1 cellular context compared by ENCODE assay signal in genomic region chr2:16546128-16546754, GRCh38.
TF ChIP-seq lines count a peak whose summit lies in the region.

No MANE protein-coding gene starts in this region.

TF ChIP-seq in HepG2, 621 proteins besides CTCF, POLR2A, EP300 and RAD21 (continued from another document and continues in another):
- no peak for TF ChIP-seq ZNF460 (CRISPR knock-in tag; IDR thresholded peaks at IDR 0.05; ENCODE audit: borderline replicate concordance)
- TF ChIP-seq LRRFIP1 (CRISPR knock-in tag; conservative IDR thresholded peaks at IDR 0.05), result 0 out of 2 replicates have a peak, but pooled peaks have one; percentile 66
- no peak for TF ChIP-seq DRAP1 (CRISPR knock-in tag; IDR thresholded peaks at IDR 0.05)
- TF ChIP-seq HMG20B (CRISPR knock-in tag; conservative IDR thresholded peaks at IDR 0.05), result peak; percentile 64; the same call in 1 of the 2 replicates
- no peak for TF ChIP-seq POLR2AphosphoS2 (IDR thresholded peaks at IDR 0.05; ENCODE audit: low read depth, low read length)
- TF ChIP-seq ZNF709 (CRISPR knock-in tag; IDR thresholded peaks at IDR 0.05), result 0 out of 2 replicates have a peak, but pooled peaks have one; percentile 53
- 0 out of 2 replicates have a peak, but pooled peaks have one; percentile 33 for TF ChIP-seq ZNF614 (CRISPR knock-in tag; IDR thresholded peaks at IDR 0.05; ENCODE audit: borderline replicate concordance)
- TF ChIP-seq ZBTB44 (CRISPR knock-in tag; IDR thresholded peaks at IDR 0.05), result peak; percentile 91; the same call in 1 of the 2 replicates
- TF ChIP-seq WIZ (CRISPR knock-in tag; IDR thresholded peaks at IDR 0.05), result peak; percentile 96
- TF ChIP-seq ZNF75D (CRISPR knock-in tag; IDR thresholded peaks at IDR 0.05; ENCODE audit: borderline replicate concordance), result no peak
- TF ChIP-seq TFE3 (CRISPR knock-in tag; IDR thresholded peaks at IDR 0.05), result peak; percentile 76
- TF ChIP-seq PITX1 (CRISPR knock-in tag; IDR thresholded peaks at IDR 0.05), result no peak
- TF ChIP-seq HBP1 (CRISPR knock-in tag; IDR thresholded peaks at IDR 0.05; ENCODE audit: low read depth), result 0 out of 2 replicates have a peak, but pooled peaks have one; percentile 50
- TF ChIP-seq E2F2 (CRISPR knock-in tag; IDR thresholded peaks at IDR 0.05; ENCODE audit: borderline replicate concordance), result peak; percentile 27; the same call in 1 of the 2 replicates
- no peak for TF ChIP-seq GABPA (IDR thresholded peaks at IDR 0.05; ENCODE audit: low read depth, low read length)
- no peak for TF ChIP-seq GABPA (CRISPR knock-in tag; IDR thresholded peaks at IDR 0.05; ENCODE audit: low read depth)
- TF ChIP-seq ATF7 (IDR thresholded peaks at IDR 0.05), result no peak
- no peak for TF ChIP-seq ATF7 (CRISPR knock-in tag; IDR thresholded peaks at IDR 0.05)
- TF ChIP-seq SMAD3 (CRISPR knock-in tag; IDR thresholded peaks at IDR 0.05), result peak; percentile 70; the same call in 1 of the 2 replicates
- 0 out of 2 replicates have a peak, but pooled peaks have one; percentile 37 for TF ChIP-seq ZBED4 (CRISPR knock-in tag; IDR thresholded peaks at IDR 0.05; ENCODE audit: borderline replicate concordance)
- TF ChIP-seq MAZ (IDR thresholded peaks at IDR 0.05; ENCODE audit: borderline replicate concordance, low read depth, low read length), result no peak
- 0 out of 2 replicates have a peak, but pooled peaks have one; percentile 28 for TF ChIP-seq MAZ (CRISPR knock-in tag; IDR thresholded peaks at IDR 0.05; ENCODE audit: low read depth)
- 0 out of 2 replicates have a peak, but pooled peaks have one; percentile 26 for TF ChIP-seq ZNF430 (CRISPR knock-in tag; IDR thresholded peaks at IDR 0.05)
- 0 out of 2 replicates have a peak, but pooled peaks have one; percentile 51 for TF ChIP-seq ETS1 (CRISPR knock-in tag; IDR thresholded peaks at IDR 0.05)
- TF ChIP-seq ISL2 (CRISPR knock-in tag; IDR thresholded peaks at IDR 0.05), result peak; percentile 45; the same call in 1 of the 2 replicates
- TF ChIP-seq ZNF12 (CRISPR knock-in tag; IDR thresholded peaks at IDR 0.05), result peak; percentile 67
- TF ChIP-seq GFI1 (CRISPR knock-in tag; IDR thresholded peaks at IDR 0.05; ENCODE audit: borderline replicate concordance), result no peak
- TF ChIP-seq BRD4 (CRISPR knock-in tag; IDR thresholded peaks at IDR 0.05), result no peak
- peak; percentile 77; the same call in 1 of the 2 replicates for TF ChIP-seq TGIF2 (CRISPR knock-in tag; IDR thresholded peaks at IDR 0.05)
- TF ChIP-seq NKX3-1 (CRISPR knock-in tag; IDR thresholded peaks at IDR 0.05), result peak; percentile 78
- TF ChIP-seq FOXK2 (IDR thresholded peaks at IDR 0.05), result no peak
- no peak for TF ChIP-seq ZNF383 (CRISPR knock-in tag; IDR thresholded peaks at IDR 0.05; ENCODE audit: borderline replicate concordance)
- TF ChIP-seq ZNF644 (CRISPR knock-in tag; IDR thresholded peaks at IDR 0.05; ENCODE audit: low read depth), result 0 out of 2 replicates have a peak, but pooled peaks have one; percentile 57
- TF ChIP-seq ATF2 (CRISPR knock-in tag; IDR thresholded peaks at IDR 0.05), result no peak
- no peak for TF ChIP-seq ZNF597 (CRISPR knock-in tag; IDR thresholded peaks at IDR 0.05)
- TF ChIP-seq ZNF567 (CRISPR knock-in tag; IDR thresholded peaks at IDR 0.05; ENCODE audit: borderline replicate concordance), result no peak
- TF ChIP-seq SOX13 (IDR thresholded peaks at IDR 0.05), result no peak
- 0 out of 4 replicates have a peak, but pooled peaks of 1 of the 2 experiments have one; percentile 23 for TF ChIP-seq SOX13 (CRISPR knock-in tag; conservative IDR thresholded peaks at IDR 0.05 in 1 of 2, IDR thresholded peaks at IDR 0.05 in 1 of 2)
